ENCODE assay signal across 8 cellular contexts in the genomic region with DNA sequence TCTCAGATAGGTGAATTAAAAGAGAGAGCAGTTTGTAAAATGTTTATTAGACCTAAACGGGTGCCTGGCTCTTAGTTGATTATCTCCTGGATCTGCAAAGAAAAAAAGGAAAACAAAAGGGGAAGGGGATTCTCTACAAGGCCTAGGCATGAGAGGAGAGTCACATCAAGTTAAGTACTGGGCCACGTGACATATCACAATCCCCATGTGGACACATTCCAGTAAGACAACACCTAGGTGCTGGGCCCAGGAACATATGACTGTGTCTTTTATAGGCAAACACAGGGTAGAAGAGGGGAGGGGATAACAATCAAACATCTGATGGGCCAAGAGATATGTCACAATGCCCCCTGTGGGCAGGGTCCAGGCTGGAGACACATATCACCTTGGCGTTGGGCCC.
"Had no signal": no experiment of that assay in that cellular context is flagged by ENCODE, and none has a peak within 500 bp of the region (broad histone marks: within the 10 kb centered on the region; RNA-seq: fewer than 3 reads in every experiment).

No MANE protein-coding gene starts in this region.

- H3K4me3 ChIP-seq: GM23248, K562 had no signal

- H3K9ac ChIP-seq: GM23248 had no signal

- DNase-seq: GM23248, GOT3, H7, HCEC 1CT, IMR-90, KG1 had no signal

- H2AFZ ChIP-seq: GM23248 had no signal

- H3K27ac ChIP-seq: GM23248, HL-60 had no signal

- ATAC-seq: K562 had no signal
